ENCODE assay signal across 8 cellular contexts in the genomic region with DNA sequence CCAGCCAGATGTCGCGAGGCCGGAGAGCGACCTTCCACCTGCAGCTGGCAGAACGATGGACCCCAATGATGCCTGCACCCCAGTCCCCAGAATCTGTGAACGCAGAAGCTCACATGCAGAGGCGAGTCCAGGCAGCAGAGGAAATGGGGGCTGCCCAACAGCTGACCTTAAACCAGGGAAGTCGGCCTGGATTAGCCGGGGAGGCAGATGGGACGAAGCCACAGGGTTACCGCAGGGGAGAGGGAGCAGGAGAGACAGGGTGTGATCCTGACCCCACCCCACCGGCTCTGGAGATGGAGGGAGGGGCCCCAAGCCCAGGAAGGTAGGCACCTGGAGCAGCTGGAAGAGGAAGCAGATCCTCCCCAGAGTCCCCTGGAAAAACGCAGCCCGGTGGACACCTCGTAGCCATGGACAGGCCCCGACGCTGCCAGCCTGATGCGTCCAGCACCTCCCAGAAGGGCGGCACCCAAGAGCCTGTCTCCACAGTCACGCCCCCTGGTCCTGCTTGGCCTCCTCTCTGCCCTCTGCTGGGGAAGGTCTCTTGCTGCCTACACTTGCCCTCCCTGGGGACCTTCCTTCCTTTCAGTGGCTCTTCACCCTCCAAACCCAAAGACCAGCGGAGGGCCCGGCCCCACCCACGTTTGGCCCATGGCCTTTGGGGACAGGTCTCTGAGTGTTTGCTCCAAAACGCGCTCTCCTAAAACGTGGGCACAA. TPM values are rescaled to one million over a fixed set of nuclear protein-coding genes. Genes with fewer than 3 reads are reported as not detected.
DNase-seq lines count a peak whose midpoint lies in the region; ATAC-seq and TF ChIP-seq lines count a peak whose summit lies in the region.

No MANE protein-coding gene starts in this region.

- peak overlapping the region in 2 of 4 donors; percentile 18 to 22 for H3K4me3 Mint-ChIP-seq in IgD-negative memory B cell
- H3K4me3 Mint-ChIP-seq in T-helper 2 cell treated with Interferon-gamma antibody and Interleukin-4, amounts not matched to agents 5 μg/mL and 100 μg/mL, for 36 hours: no peak overlapping the region

- H3K4me1 ChIP-seq in DND-41 (ENCODE audit: insufficient read depth, low read length): no peaks in the 10 kb centered on the region
- peaks cover 0 to 10% of the 10 kb centered on the region in 2 donors for H3K4me1 ChIP-seq in gastrocnemius medialis

- H4K20me1 ChIP-seq in DND-41 (ENCODE audit: insufficient read depth, low read length): peaks cover 55% of the 10 kb centered on the region

- H3K4me2 ChIP-seq in DND-41 (ENCODE audit: insufficient read depth, low read length): no peak overlapping the region

- TF ChIP-seq CTCF in DND-41 (IDR thresholded peaks at IDR 0.05; ENCODE audit: borderline replicate concordance, extremely low read depth, low read length, poor library complexity, severe bottlenecking): peak; percentile 57
- peak; percentile 3 for TF ChIP-seq CTCF in foreskin fibroblast (IDR thresholded peaks at IDR 0.05; ENCODE audit: low read depth, low read length)
- TF ChIP-seq CTCF in gastrocnemius medialis (IDR thresholded peaks at IDR 0.05 in 4 of 5, conservative IDR thresholded peaks at IDR 0.05 in 1 of 5): peak in 1 of 5 experiments; percentile 16

- H3K4me1 Mint-ChIP-seq in IgD-negative memory B cell: peaks cover 17 to 25% (median 20%) of the 10 kb centered on the region in 3 donors
- peaks cover 10% of the 10 kb centered on the region for H3K4me1 Mint-ChIP-seq in T-helper 2 cell treated with Interferon-gamma antibody and Interleukin-4, amounts not matched to agents 5 μg/mL and 100 μg/mL, for 36 hours (ENCODE audit: low read depth)

- no peak overlapping the region for H2AFZ ChIP-seq in DND-41 (ENCODE audit: low read depth, low read length)

- ATAC-seq in DND-41 (ENCODE audit: insufficient read depth, low read depth): peak; percentile 62; the same call in 2 of the 3 replicates
- ATAC-seq in gastrocnemius medialis: no peak

- H3K4me3 ChIP-seq in DND-41 (ENCODE audit: low read depth in 1 of 2, low read length in 2 of 2) (no peak overlapping the region), foreskin fibroblast (ENCODE audit: low read depth in 1 of 2, low read length in 2 of 2) (no peak overlapping the region), gastrocnemius medialis (no peak overlapping the region)

- H3K36me3 ChIP-seq in DND-41 (ENCODE audit: insufficient read depth, low read length) (peaks cover 38% of the 10 kb centered on the region), gastrocnemius medialis (no peaks in the 10 kb centered on the region)

- no peaks in the 10 kb centered on the region for H3K9me3 Mint-ChIP-seq in IgD-negative memory B cell
- H3K9me3 Mint-ChIP-seq in T-helper 2 cell treated with Interferon-gamma antibody and Interleukin-4, amounts not matched to agents 5 μg/mL and 100 μg/mL, for 36 hours: no peaks in the 10 kb centered on the region

- H3K27ac Mint-ChIP-seq in IgD-negative memory B cell: peak overlapping the region; percentile 53 to 81 (median 65)
- H3K27ac Mint-ChIP-seq in T-helper 2 cell treated with Interferon-gamma antibody and Interleukin-4, amounts not matched to agents 5 μg/mL and 100 μg/mL, for 36 hours: no peak overlapping the region

- no peaks in the 10 kb centered on the region for H3K27me3 ChIP-seq in DND-41 (ENCODE audit: insufficient read depth, low read length, poor library complexity)
- peaks cover 0 to 11% (median 0%) of the 10 kb centered on the region in 3 donors for H3K27me3 ChIP-seq in gastrocnemius medialis

- in situ Hi-C loops in gastrocnemius medialis (cut with MboI; ENCODE audit: low sequenced_read_pairs in 4 of 4): loop anchor here in 2 of 4 donors (25.0 kb wide), 1 partner anchor 465 kb away; a partner anchor contains a TSS

- peaks cover 2% of the 10 kb centered on the region for H3K36me3 Mint-ChIP-seq in IgD-negative memory B cell
- peaks cover 4% of the 10 kb centered on the region for H3K36me3 Mint-ChIP-seq in T-helper 2 cell treated with Interferon-gamma antibody and Interleukin-4, amounts not matched to agents 5 μg/mL and 100 μg/mL, for 36 hours (ENCODE audit: low read depth)

- DNase-seq in DND-41 (peak; percentile 60), foreskin fibroblast (peak in 1 of 2 donors; percentile 39), occipital lobe (lab: John Stamatoyannopoulos, UW) (no peak), retina (no peak), gastrocnemius medialis (no peak), LoVo (ENCODE audit: low spot score) (no peak)
- DNase-seq in T-helper 2 cell treated with Interferon-gamma antibody and Interleukin-4, amounts not matched to agents 5 μg/mL and 100 μg/mL, for 36 hours (ENCODE audit: low spot score): peak; percentile 19

- H3K27me3 Mint-ChIP-seq in IgD-negative memory B cell: no peaks in the 10 kb centered on the region
- H3K27me3 Mint-ChIP-seq in T-helper 2 cell treated with Interferon-gamma antibody and Interleukin-4, amounts not matched to agents 5 μg/mL and 100 μg/mL, for 36 hours (ENCODE audit: low read depth): no peaks in the 10 kb centered on the region

- intact Hi-C loops in gastrocnemius medialis (cut with DNase I; ENCODE audit: low total_unique reads): no loop called here

- peaks cover 26% of the 10 kb centered on the region for H3K79me2 ChIP-seq in DND-41 (ENCODE audit: insufficient read depth, low read length)

- no peak for TF ChIP-seq POLR2A in gastrocnemius medialis (IDR thresholded peaks at IDR 0.05)

- H3K9me3 ChIP-seq in DND-41 (ENCODE audit: insufficient read depth, low read length, severe bottlenecking) (no peaks in the 10 kb centered on the region), gastrocnemius medialis (no peaks in the 10 kb centered on the region)

- H3K27ac ChIP-seq in DND-41 (ENCODE audit: low read length) (no peak overlapping the region), gastrocnemius medialis (no peak overlapping the region)

- no peak overlapping the region for H3K9ac ChIP-seq in DND-41 (ENCODE audit: low read depth, low read length)

RNA-seq across cellular contexts. Expression of a gene that starts 37.3 kb away (rescaled TPM):
- polyA plus RNA-seq in IgD-negative memory B cell: 33.4 TPM
- total RNA-seq in occipital lobe: 4.8 TPM
- total RNA-seq in gastrocnemius medialis: 10 to 100 TPM in 3 of 4 donors, 1 to 10 TPM in 1; 9.0 to 37.0 (median 16.5) TPM

RNA-seq across cellular contexts. Expression of a gene that starts 41.4 kb away (rescaled TPM):
- polyA plus RNA-seq in IgD-negative memory B cell: 12.1 TPM
- total RNA-seq in occipital lobe (15.9 TPM), gastrocnemius medialis (10 to 100 TPM; 11.1 to 17.7 (median 14.1) TPM)

RNA-seq across cellular contexts. Expression of a gene that starts 41.5 kb away (rescaled TPM):
- polyA plus RNA-seq in IgD-negative memory B cell: 33.9 TPM
- total RNA-seq in occipital lobe: 10.9 TPM
- 10 to 100 TPM; 22.9 to 32.5 (median 26.1) TPM for total RNA-seq in gastrocnemius medialis

RNA-seq across cellular contexts. Expression of a gene that starts 55.8 kb away (rescaled TPM):
- polyA plus RNA-seq in IgD-negative memory B cell: 0.20 TPM
- total RNA-seq in occipital lobe (1.6 TPM), gastrocnemius medialis (1 to 10 TPM in 1 of 4 donors, under 1 TPM in 2, not detected in 1; 0.31 to 2.5 (median 0.42) TPM)

Comparison
In these comparisons a context has a peak if more than half of its experiments do, and no peak if none do; other contexts are left out.
1. DNase-seq: peak in DND-41 (single experiment) and T-helper 2 cell treated with Interferon-gamma antibody and Interleukin-4, amounts not matched to agents 5 μg/mL and 100 μg/mL, for 36 hours (single experiment); none in occipital lobe (single experiment), retina (single experiment), gastrocnemius medialis (0 of 2) and LoVo (single experiment).